Comparison of ENCODE assay signal across 1 cellular context in genomic region chr1:11462224-11462923, GRCh38.
TF ChIP-seq lines count a peak whose summit lies in the region.

No MANE protein-coding gene starts in this region.

TF ChIP-seq in H1, 55 proteins besides CTCF, POLR2A, EP300 and RAD21:
- no peak for TF ChIP-seq NRF1 (IDR thresholded peaks at IDR 0.05; ENCODE audit: low read depth, low read length)
- no peak for TF ChIP-seq SIRT6 (IDR thresholded peaks at IDR 0.05; ENCODE audit: low read length)
- TF ChIP-seq TAF7 (optimal IDR thresholded peaks at IDR 0.05; ENCODE audit: borderline replicate concordance, low read depth, low read length) = no peak
